ENCODE assay signal across 18 cellular contexts in genomic region chr1:40899230-40899870, GRCh38. TPM values are rescaled to one million over a fixed set of nuclear protein-coding genes. Genes with fewer than 3 reads are reported as not detected.
A peak's percentile ranks its signal among the peaks of the same experiment; 100 is the strongest.
DNase-seq lines count a peak whose midpoint lies in the region; ATAC-seq and TF ChIP-seq lines count a peak whose summit lies in the region.
"Had no signal": no experiment of that assay in that cellular context is flagged by ENCODE, and none has a peak within 500 bp of the region (broad histone marks: within the 10 kb centered on the region; RNA-seq: fewer than 3 reads in every experiment).

No MANE protein-coding gene starts in this region.

- intact Hi-C loops in Panc1 (cut with micrococcal nuclease; ENCODE audit: unreplicated experiment) = no loop called here
- intact Hi-C loops in mucosa of descending colon (cut with DNase I, micrococcal nuclease) = no loop called here
- intact Hi-C loops in Right ventricle myocardium inferior (cut with DNase I) = no loop called here

- no peak overlapping the region for H3K4me3 ChIP-seq in Panc1 (ENCODE audit: low read depth in 2 of 2, low read length in 2 of 2)
- H3K4me3 ChIP-seq in mucosa of descending colon = no peak overlapping the region
- H3K4me3 ChIP-seq in urinary bladder (ENCODE audit: low read depth, low read length) = no peak overlapping the region
- H3K4me3 ChIP-seq: heart left ventricle had no signal

- in situ Hi-C loops in Panc1 (cut with HindIII; ENCODE audit: low pct_unique_long_range_greater_than_20kb, low sequenced_read_pairs) = no loop called here

- TF ChIP-seq CTCF in Panc1 (IDR thresholded peaks at IDR 0.05) (no peak), mucosa of descending colon (IDR thresholded peaks at IDR 0.05) (no peak)

- no peak for DNase-seq in Panc1 (ENCODE audit: low read depth, low spot score)
- no peak for DNase-seq in mucosa of descending colon
- DNase-seq in activated T-cell treated with anti-CD3 and anti-CD28 coated beads for 4 hours = no peak
- DNase-seq in D341Med (ENCODE audit: low spot score) = no peak
- no peak for DNase-seq in Right ventricle myocardium inferior (ENCODE audit: missing footprints)
- DNase-seq: activated effector memory CD4-positive, alpha-beta T cell treated with Interleukin-2 at 50 U/mL for 16 hours; DND-41; erythroblast; heart left ventricle; Kasumi-1; left cardiac atrium; naive thymus-derived CD4-positive, alpha-beta T cell; NCI-H146; NCI-H510A had no signal

- no peaks in the 10 kb centered on the region for H3K36me3 ChIP-seq in Panc1 (ENCODE audit: control insufficient read depth, insufficient read depth, low read length)
- no peaks in the 10 kb centered on the region for H3K36me3 ChIP-seq in mucosa of descending colon (ENCODE audit: low read depth)
- no peaks in the 10 kb centered on the region for H3K36me3 ChIP-seq in urinary bladder (ENCODE audit: insufficient read depth)
- H3K36me3 ChIP-seq: heart left ventricle had no signal

- no TSS peak for BruUV-seq in Panc1 (replicated peaks; lab: Mats Ljungman, UMichigan)

- CTCF ChIA-PET in Panc1 (lab: Charles Lee) = no interaction called here

- no peaks in the 10 kb centered on the region for H3K27me3 ChIP-seq in Panc1 (ENCODE audit: control insufficient read depth, insufficient read depth, low read length)
- H3K27me3 ChIP-seq: heart left ventricle had no signal

- peak overlapping the region; percentile 65 for H3K27ac ChIP-seq in Panc1 (ENCODE audit: low read length)
- peak overlapping the region; percentile 12 for H3K27ac ChIP-seq in urinary bladder (ENCODE audit: low read depth)
- H3K27ac ChIP-seq: C4-2B, heart left ventricle, VCaP had no signal

- H3K9me3 ChIP-seq in Panc1 (ENCODE audit: control insufficient read depth, insufficient read depth, low read depth, low read length) (peaks cover 7% of the 10 kb centered on the region; the same call in 1 of the 2 replicates), mucosa of descending colon (peaks cover 9% of the 10 kb centered on the region)

- WGBS in urinary bladder = 85% methylated on average over 2 of the region's 2 CpGs

- H3K4me1 ChIP-seq in Panc1 (ENCODE audit: control insufficient read depth, insufficient read depth, low read length) (peaks cover 38% of the 10 kb centered on the region), mucosa of descending colon (ENCODE audit: low read depth) (no peaks in the 10 kb centered on the region), urinary bladder (ENCODE audit: insufficient read depth) (no peaks in the 10 kb centered on the region)

- POLR2A ChIA-PET in Panc1 (lab: Charles Lee) = no interaction called here

- ATAC-seq in Panc1 = no peak
- ATAC-seq in esophagus mucosa = peak; percentile 95
- peak; percentile 46 for ATAC-seq in mucosa of descending colon
- ATAC-seq in Right ventricle myocardium inferior = no peak
- ATAC-seq: heart left ventricle; naive thymus-derived CD4-positive, alpha-beta T cell had no signal

RNA-seq across cellular contexts. Expression of gene CITED4, which starts 37.2 kb away (rescaled TPM):
- total RNA-seq in Panc1 (2021; ENCODE audit: unreplicated experiment) (145 TPM), esophagus mucosa (28.7 TPM), mucosa of descending colon (10 to 100 TPM in 1 of 3 donors, 1 to 10 TPM in 2; 1.9 to 45.1 (median 4.7) TPM), urinary bladder (2.0 TPM), Right ventricle myocardium inferior (40.6 TPM)
- polyA plus RNA-seq in Panc1 (2012; ENCODE audit: insufficient read length) = 241 TPM
- 8.8 TPM for polyA plus RNA-seq in urinary bladder

Comparison
In these comparisons a context has a peak if more than half of its experiments do, and no peak if none do; other contexts are left out.
1. ATAC-seq: peak in esophagus mucosa (single experiment) and mucosa of descending colon (single experiment); none in Panc1 (single experiment) and Right ventricle myocardium inferior (single experiment).